2 cellular contexts compared by ENCODE assay signal in the genomic region with DNA sequence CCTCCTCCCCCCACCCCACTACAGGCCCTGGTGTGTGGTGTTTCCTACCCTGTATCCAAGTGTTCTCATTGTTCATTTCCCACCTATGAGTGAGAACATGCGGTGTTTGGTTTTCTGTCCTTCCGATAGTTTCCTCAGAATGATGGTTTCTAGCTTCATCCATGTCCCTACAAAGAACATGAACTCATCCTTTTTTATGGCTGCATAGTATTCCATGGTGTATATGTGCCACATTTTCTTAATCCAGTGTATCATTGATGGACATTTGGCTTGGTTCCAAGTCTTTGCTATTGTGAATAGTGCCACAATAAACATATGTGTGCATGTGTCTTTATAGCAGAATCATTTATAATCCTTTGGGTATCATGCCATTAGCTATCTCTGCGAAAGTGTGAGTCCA. TPM values are rescaled to one million over a fixed set of nuclear protein-coding genes. Genes with fewer than 3 reads are reported as not detected.
"Had no signal": no experiment of that assay in that cellular context is flagged by ENCODE, and none has a peak within 500 bp of the region (broad histone marks: within the 10 kb centered on the region; RNA-seq: fewer than 3 reads in every experiment).

No MANE protein-coding gene starts in this region.

RNA-seq across cellular contexts. Expression of gene OPN5, which starts 36.6 kb away (rescaled TPM):
- total RNA-seq: G401, GM12878 had no signal
- polyA plus RNA-seq: GM12878 had no signal

RNA-seq across cellular contexts. Expression of gene ADGRF4, which starts 46.9 kb away (rescaled TPM):
- total RNA-seq: G401 had no signal
